ENCODE assay signal across 8 cellular contexts in the genomic region with DNA sequence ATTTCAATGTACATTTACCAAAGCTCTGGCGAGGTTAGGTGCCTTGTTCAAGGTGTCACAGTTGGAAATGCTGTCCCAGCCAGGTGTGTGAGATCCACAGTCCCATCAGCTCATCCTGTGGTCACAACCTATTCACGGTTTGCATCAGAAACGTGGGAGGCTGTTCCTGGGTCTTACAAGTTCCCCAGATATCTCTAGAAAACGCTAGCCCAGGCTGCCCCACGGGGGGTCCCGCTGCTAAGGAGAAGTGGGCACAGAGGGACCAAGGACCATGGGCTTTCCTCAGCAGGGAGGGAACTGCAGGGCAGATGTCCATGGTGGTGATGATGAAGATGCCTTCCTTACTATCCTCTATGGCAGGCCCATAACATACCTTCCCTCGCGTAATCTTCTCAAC. TPM values are rescaled to one million over a fixed set of nuclear protein-coding genes. Genes with fewer than 3 reads are reported as not detected.
DNase-seq lines count a peak whose midpoint lies in the region; ATAC-seq and TF ChIP-seq lines count a peak whose summit lies in the region.

No MANE protein-coding gene starts in this region.

- ATAC-seq in HG03159 (IDR thresholded peaks at IDR 0.05; ENCODE audit: unreplicated experiment) (no peak), HG03097 (IDR thresholded peaks at IDR 0.05; ENCODE audit: low FRiP score, unreplicated experiment) (no peak)

- TF ChIP-seq CTCF in mesothelial cell of epicardium (IDR thresholded peaks at IDR 0.05; ENCODE audit: unreplicated experiment), result no peak

- H3K27ac Mint-ChIP-seq in mesothelial cell of epicardium, result peak overlapping the region; percentile 80

- H3K4me3 Mint-ChIP-seq in mesothelial cell of epicardium, result peak overlapping the region; percentile 80

- H3K9me3 ChIP-seq in KOPT-K1 (ENCODE audit: insufficient read depth, low read length, poor library complexity, severe bottlenecking), result no peaks in the 10 kb centered on the region

- H3K4me1 Mint-ChIP-seq in mesothelial cell of epicardium, result peaks cover 21% of the 10 kb centered on the region

- DNase-seq in activated CD4-positive, alpha-beta T cell treated with anti-CD3 and anti-CD28 coated beads for 48 hours, result peak; percentile 25
- no peak for DNase-seq in activated CD4-positive, alpha-beta T cell treated with anti-CD3 and anti-CD28 coated beads, Interleukin-2, amount 50 U/mL, for 4 hours
- peak in 6 of 61 donors; percentile 22 to 42 (median 36) for DNase-seq in caudate nucleus (lab: John Stamatoyannopoulos, UW)
- DNase-seq in mesothelial cell of epicardium (ENCODE audit: low spot score in 2 of 2, unreplicated experiment in 2 of 2), result no peak
- DNase-seq in dermis blood vessel endothelial cell, result no peak

- H3K9me3 Mint-ChIP-seq in mesothelial cell of epicardium, result no peaks in the 10 kb centered on the region

- peak overlapping the region; percentile 57 for H3K27ac ChIP-seq in KOPT-K1 (ENCODE audit: low read depth, low read length, poor library complexity, severe bottlenecking)
- peak overlapping the region; percentile 84 for H3K27ac ChIP-seq in caudate nucleus (ENCODE audit: low read depth, low read length)

- H3K36me3 ChIP-seq in KOPT-K1 (ENCODE audit: insufficient read depth, low read length), result peaks cover 9% of the 10 kb centered on the region; the same call in 1 of the 2 replicates

- H3K36me3 Mint-ChIP-seq in mesothelial cell of epicardium, result peaks cover 9% of the 10 kb centered on the region

- H3K27me3 Mint-ChIP-seq in mesothelial cell of epicardium (ENCODE audit: low read depth), result no peaks in the 10 kb centered on the region

RNA-seq across cellular contexts. Expression of a gene that starts 0.7 kb away (rescaled TPM):
- total RNA-seq in mesothelial cell of epicardium, result 28.3 to 31.1 TPM (median 29.4 TPM) in 3 replicates
- 23.8 and 58.0 TPM in 2 replicates for total RNA-seq in dermis blood vessel endothelial cell

RNA-seq across cellular contexts. Expression of a gene that starts 35.8 kb away (rescaled TPM):
- total RNA-seq in mesothelial cell of epicardium (83.1 to 94.3 TPM (median 86.6 TPM) in 3 replicates), dermis blood vessel endothelial cell (145 and 192 TPM in 2 replicates)
